1 cellular context compared by ENCODE assay signal in the genomic region with DNA sequence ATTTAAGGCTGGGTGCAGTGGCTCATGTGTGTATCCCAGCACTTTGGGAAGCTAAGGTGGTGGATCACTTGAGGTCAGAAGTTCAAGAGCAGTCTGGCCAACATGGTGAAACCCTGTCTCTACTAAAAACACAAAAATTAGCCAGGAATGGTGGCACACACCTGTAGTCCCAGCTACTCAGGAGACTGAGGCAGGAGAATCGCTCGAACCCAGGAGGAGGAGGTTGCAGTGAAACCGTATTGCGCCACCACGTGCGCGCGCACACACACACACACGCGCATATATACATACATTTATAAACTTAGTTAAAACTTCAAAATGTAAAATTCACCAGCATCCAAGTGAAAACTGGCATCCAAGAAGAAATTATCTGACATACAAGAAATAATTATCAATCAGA.
TF ChIP-seq lines count a peak whose summit lies in the region.

No MANE protein-coding gene starts in this region.

TF ChIP-seq in K562, 482 proteins besides CTCF, POLR2A, EP300 and RAD21:
- TF ChIP-seq, protein P1, sequence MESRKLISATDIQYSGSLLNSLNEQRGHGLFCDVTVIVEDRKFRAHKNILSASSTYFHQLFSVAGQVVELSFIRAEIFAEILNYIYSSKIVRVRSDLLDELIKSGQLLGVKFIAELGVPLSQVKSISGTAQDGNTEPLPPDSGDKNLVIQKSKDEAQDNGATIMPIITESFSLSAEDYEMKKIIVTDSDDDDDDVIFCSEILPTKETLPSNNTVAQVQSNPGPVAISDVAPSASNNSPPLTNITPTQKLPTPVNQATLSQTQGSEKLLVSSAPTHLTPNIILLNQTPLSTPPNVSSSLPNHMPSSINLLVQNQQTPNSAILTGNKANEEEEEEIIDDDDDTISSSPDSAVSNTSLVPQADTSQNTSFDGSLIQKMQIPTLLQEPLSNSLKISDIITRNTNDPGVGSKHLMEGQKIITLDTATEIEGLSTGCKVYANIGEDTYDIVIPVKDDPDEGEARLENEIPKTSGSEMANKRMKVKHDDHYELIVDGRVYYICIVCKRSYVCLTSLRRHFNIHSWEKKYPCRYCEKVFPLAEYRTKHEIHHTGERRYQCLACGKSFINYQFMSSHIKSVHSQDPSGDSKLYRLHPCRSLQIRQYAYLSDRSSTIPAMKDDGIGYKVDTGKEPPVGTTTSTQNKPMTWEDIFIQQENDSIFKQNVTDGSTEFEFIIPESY (CRISPR knock-in tag; IDR thresholded peaks at IDR 0.05), result peak; percentile 76
